9 cellular contexts compared by ENCODE assay signal in genomic region chr17:45782889-45783592, GRCh38. TPM values are rescaled to one million over a fixed set of nuclear protein-coding genes. Genes with fewer than 3 reads are reported as not detected.
DNase-seq lines count a peak whose midpoint lies in the region; ATAC-seq and TF ChIP-seq lines count a peak whose summit lies in the region.
"Had no signal": no experiment of that assay in that cellular context is flagged by ENCODE, and none has a peak within 500 bp of the region (broad histone marks: within the 10 kb centered on the region; RNA-seq: fewer than 3 reads in every experiment).

No MANE protein-coding gene starts in this region.

- no peaks in the 10 kb centered on the region for H3K9me2 ChIP-seq in MM.1S (replicated peaks; ENCODE audit: insufficient read depth, low read length)

- H3K36me3 ChIP-seq in Caco-2 (ENCODE audit: control insufficient read depth, insufficient read depth, low read length) (no peaks in the 10 kb centered on the region), MM.1S (replicated peaks; ENCODE audit: insufficient read depth, low read length) (no peaks in the 10 kb centered on the region)

- H3K9ac ChIP-seq in MM.1S (ENCODE audit: low read length), result no peak overlapping the region

- H3K36me3 Mint-ChIP-seq in Caco-2 (ENCODE audit: insufficient read depth, unreplicated experiment), result no peaks in the 10 kb centered on the region

- peak overlapping the region; percentile 49; the same call in 1 of the 2 replicates for H3K4me2 ChIP-seq in MM.1S (ENCODE audit: low read depth, low read length)

- TF ChIP-seq CTCF in Caco-2 (IDR thresholded peaks at IDR 0.05; ENCODE audit: insufficient read depth in 1 of 2, low read depth in 1 of 2, low read length in 1 of 2, severe bottlenecking in 1 of 2, unreplicated experiment in 1 of 2) (peak; percentile 30 to 48), MM.1S (IDR thresholded peaks at IDR 0.05; ENCODE audit: low read length) (no peak; the same call in 1 of the 2 replicates)

- H4K20me1 ChIP-seq in MM.1S (ENCODE audit: insufficient read depth, low read length), result no peaks in the 10 kb centered on the region

- 0 out of 2 replicates have a peak, but pooled peaks cover 3% of the 10 kb centered on the region for H3K4me1 ChIP-seq in Caco-2
- no peaks in the 10 kb centered on the region for H3K4me1 ChIP-seq in MM.1S (ENCODE audit: low read length)

- intact Hi-C loops in Caco-2 (cut with micrococcal nuclease; ENCODE audit: unreplicated experiment) (loop anchor here (10.0 kb wide), 1 partner anchor 138 kb away; no protein-coding TSS in a partner anchor), left ventricle myocardium superior (cut with micrococcal nuclease) (no loop called here)

- H3K27ac Mint-ChIP-seq in Caco-2 (ENCODE audit: unreplicated experiment), result no peak overlapping the region

- H3K27me3 ChIP-seq in Caco-2 (replicated peaks; ENCODE audit: control insufficient read depth, insufficient read depth, low read length), result peaks cover 3% of the 10 kb centered on the region
- peaks cover 82% of the 10 kb centered on the region for H3K27me3 ChIP-seq in MM.1S (replicated peaks; ENCODE audit: insufficient read depth, low read length)

- H3K27ac ChIP-seq in MM.1S (ENCODE audit: low read length), result no peak overlapping the region
- H3K27ac ChIP-seq: epithelial cell of prostate had no signal

- no peaks in the 10 kb centered on the region for H3K9me3 Mint-ChIP-seq in Caco-2 (ENCODE audit: unreplicated experiment)

- DNase-seq in Caco-2 (peak in 1 of 2 experiments; percentile 46), MM.1S (no peak), left ventricle myocardium superior (peak; percentile 48), skeletal muscle cell (ENCODE audit: low read depth) (no peak)
- DNase-seq in activated T-cell treated with anti-CD3 and anti-CD28 coated beads, Interleukin-2, amount 50 U/mL, for 1 hour, result peak; percentile 46

- H3K4me1 Mint-ChIP-seq in Caco-2 (ENCODE audit: low read depth, unreplicated experiment), result no peaks in the 10 kb centered on the region

- H3K9me3 ChIP-seq in Caco-2 (no peaks in the 10 kb centered on the region), MM.1S (replicated peaks; ENCODE audit: insufficient read depth, low read length) (no peaks in the 10 kb centered on the region)

- CTCF ChIA-PET in Caco-2 (lab: Charles Lee), result interaction anchor here (1.1 to 1.4 kb wide), 3 partner anchors 10 to 48 kb away, joined by 3 to 6 read pairs (median 4); no protein-coding TSS in a partner anchor

- BruUV-seq in Caco-2 (replicated peaks; lab: Mats Ljungman, UMichigan), result no TSS peak

- peak overlapping the region; percentile 72 for H3K4me3 Mint-ChIP-seq in Caco-2 (ENCODE audit: unreplicated experiment)

- ATAC-seq in left ventricle myocardium superior (peak; percentile 79), GM18909 (IDR thresholded peaks at IDR 0.05; ENCODE audit: poor library complexity, unreplicated experiment) (no peak), GM18870 (IDR thresholded peaks at IDR 0.05; ENCODE audit: unreplicated experiment) (no peak), HG02885 (IDR thresholded peaks at IDR 0.05; ENCODE audit: poor library complexity, unreplicated experiment) (no peak)

- H3K79me2 ChIP-seq in MM.1S (ENCODE audit: low read length), result no peaks in the 10 kb centered on the region

- no peak overlapping the region for H2AFZ ChIP-seq in MM.1S (ENCODE audit: low read length)

- no peaks in the 10 kb centered on the region for H3F3A ChIP-seq in MM.1S (ENCODE audit: insufficient read depth, low read length)

- POLR2A ChIA-PET in Caco-2 (lab: Charles Lee), result no interaction called here

- H3K27me3 Mint-ChIP-seq in Caco-2 (ENCODE audit: insufficient read depth, unreplicated experiment), result peaks cover 33% of the 10 kb centered on the region

- H3K4me3 ChIP-seq in Caco-2 (ENCODE audit: low read depth, low read length) (peak overlapping the region; percentile 36), MM.1S (ENCODE audit: low read length) (no peak overlapping the region; the same call in 1 of the 2 replicates), skeletal muscle cell (ENCODE audit: low read depth, low read length) (peak overlapping the region; percentile 29)

RNA-seq across cellular contexts. Expression of gene CRHR1, which starts 1.1 kb away (rescaled TPM):
- total RNA-seq in Caco-2 (2022) (not detected in 2 replicates), left ventricle myocardium superior (not detected)

Comparison
In these comparisons a context has a peak if more than half of its experiments do, and no peak if none do; other contexts are left out.
1. DNase-seq: peak in activated T-cell treated with anti-CD3 and anti-CD28 coated beads, Interleukin-2, amount 50 U/mL, for 1 hour (single experiment) and left ventricle myocardium superior (single experiment); none in MM.1S (single experiment) and skeletal muscle cell (single experiment).